Comparison of ENCODE assay signal across 10 cellular contexts in genomic region chr4:153143527-153144348, GRCh38.
A peak's percentile ranks its signal among the peaks of the same experiment; 100 is the strongest.
DNase-seq lines count a peak whose midpoint lies in the region; ATAC-seq, FAIRE-seq and TF ChIP-seq lines count a peak whose summit lies in the region.
"Had no signal": no experiment of that assay in that cellular context is flagged by ENCODE, and none has a peak within 500 bp of the region (broad histone marks: within the 10 kb centered on the region; RNA-seq: fewer than 3 reads in every experiment).

No MANE protein-coding gene starts in this region.

- H4K20me1 ChIP-seq in osteoblast (ENCODE audit: insufficient read depth, low read length), result no peaks in the 10 kb centered on the region

- peaks cover 13% of the 10 kb centered on the region for H3K4me1 ChIP-seq in body of pancreas
- H3K4me1 ChIP-seq in osteoblast (ENCODE audit: insufficient read depth, low read length), result peaks cover 20% of the 10 kb centered on the region

- no peak for TF ChIP-seq POLR2A in body of pancreas (IDR thresholded peaks at IDR 0.05)

- ATAC-seq in GM18511 (IDR thresholded peaks at IDR 0.05; ENCODE audit: unreplicated experiment) (peak; percentile 53), body of pancreas (peak; percentile 81), GM18517 (IDR thresholded peaks at IDR 0.05; ENCODE audit: unreplicated experiment) (no peak)
- ATAC-seq in activated T-cell treated with anti-CD3 and anti-CD28 coated beads, Interleukin-2, amount 50 U/mL, for 4 hours, result no peak

- no peaks in the 10 kb centered on the region for H3K36me3 ChIP-seq in body of pancreas (replicated peaks in 1 of 2; ENCODE audit: insufficient read depth in 1 of 2, low read depth in 2 of 2)
- H3K36me3 ChIP-seq in osteoblast (ENCODE audit: insufficient read depth, low read length), result no peaks in the 10 kb centered on the region
- H3K36me3 ChIP-seq: vagina had no signal

- H3K4me2 ChIP-seq in osteoblast (ENCODE audit: insufficient read depth, low read length), result peak overlapping the region; percentile 1

- no peak for TF ChIP-seq CTCF in body of pancreas (IDR thresholded peaks at IDR 0.05)
- TF ChIP-seq CTCF in osteoblast (IDR thresholded peaks at IDR 0.05; ENCODE audit: extremely low read depth, low read depth, low read length), result no peak

- peaks cover 3% of the 10 kb centered on the region for H3K27me3 Mint-ChIP-seq in activated T-cell treated with anti-CD3 and anti-CD28 coated beads, Interleukin-2, amount 50 U/mL, for 4 hours (ENCODE audit: low read depth)

- H3K4me3 ChIP-seq in body of pancreas (no peak overlapping the region), osteoblast (ENCODE audit: insufficient read depth, low read length) (no peak overlapping the region)
- H3K4me3 ChIP-seq: vagina had no signal

- DNase-seq in NCI-H2081 treated with DMSO at 0.1 percent for 48 hours (lab: John Stamatoyannopoulos, UW) (peak; percentile 23), body of pancreas (peak; percentile 26 to 52 (median 41)), osteoblast (ENCODE audit: insufficient read length, low spot score, missing footprints) (no peak), GM19239 (ENCODE audit: insufficient read length, low spot score) (no peak), kidney glomerular epithelial cell (lab: John Stamatoyannopoulos, UW) (no peak)
- no peak for DNase-seq in activated T-cell treated with anti-CD3 and anti-CD28 coated beads, Interleukin-2, amount 50 U/mL, for 4 hours

- H3K79me2 ChIP-seq in osteoblast (ENCODE audit: insufficient read depth, low read length), result no peaks in the 10 kb centered on the region

- H3K4me1 Mint-ChIP-seq in activated T-cell treated with anti-CD3 and anti-CD28 coated beads, Interleukin-2, amount 50 U/mL, for 4 hours (ENCODE audit: low read depth), result peaks cover 6% of the 10 kb centered on the region

- H3K27me3 ChIP-seq in body of pancreas (no peaks in the 10 kb centered on the region), osteoblast (ENCODE audit: insufficient read depth, low read length) (peaks cover 22% of the 10 kb centered on the region)
- H3K27me3 ChIP-seq: vagina had no signal

- 12 to 16% methylated on average over 7 of the region's 7 CpGs for WGBS in body of pancreas, 2 donors

- H3K9me3 Mint-ChIP-seq in activated T-cell treated with anti-CD3 and anti-CD28 coated beads, Interleukin-2, amount 50 U/mL, for 4 hours, result no peaks in the 10 kb centered on the region
- H3K9me3 Mint-ChIP-seq: T-helper 1 cell treated with Interleukin-12 subunit alpha and Interleukin-12 subunit beta and Interleukin-4 antibody, amounts not matched to agents 30 μg/mL and 1 μg/mL, for 36 hours had no signal

- FAIRE-seq in GM19239 (lab: Jason Lieb, UNC), result no peak

- H3K27ac ChIP-seq in body of pancreas, result peak overlapping the region in 3 of 4 donors; percentile 62 to 75 (median 64)
- no peak overlapping the region for H3K27ac ChIP-seq in osteoblast (ENCODE audit: low read depth, low read length)
- H3K27ac ChIP-seq: vagina had no signal

- intact Hi-C loops in body of pancreas (cut with DNase I), result loop anchor here (5.0 kb wide), 1 partner anchor 179 kb away; no protein-coding TSS in a partner anchor

- no peak overlapping the region for H2AFZ ChIP-seq in osteoblast (ENCODE audit: low read length)

- no peaks in the 10 kb centered on the region for H3K36me3 Mint-ChIP-seq in activated T-cell treated with anti-CD3 and anti-CD28 coated beads, Interleukin-2, amount 50 U/mL, for 4 hours (ENCODE audit: insufficient read depth)

- H3K9me3 ChIP-seq in body of pancreas (no peaks in the 10 kb centered on the region), osteoblast (ENCODE audit: low read depth, low read length) (no peaks in the 10 kb centered on the region)
- H3K9me3 ChIP-seq: vagina had no signal

- no peak overlapping the region for H3K4me3 Mint-ChIP-seq in activated T-cell treated with anti-CD3 and anti-CD28 coated beads, Interleukin-2, amount 50 U/mL, for 4 hours
- H3K4me3 Mint-ChIP-seq: T-helper 1 cell treated with Interleukin-12 subunit alpha and Interleukin-12 subunit beta and Interleukin-4 antibody, amounts not matched to agents 30 μg/mL and 1 μg/mL, for 36 hours had no signal

Comparison
In these comparisons a context has a peak if more than half of its experiments do, and no peak if none do; other contexts are left out.
1. ATAC-seq: peak in GM18511 (single experiment) and body of pancreas (single experiment); none in activated T-cell treated with anti-CD3 and anti-CD28 coated beads, Interleukin-2, amount 50 U/mL, for 4 hours (0 of 2) and GM18517 (single experiment).
2. DNase-seq: peak in NCI-H2081 treated with DMSO at 0.1 percent for 48 hours (single experiment) and body of pancreas (4 of 4); none in osteoblast (single experiment), activated T-cell treated with anti-CD3 and anti-CD28 coated beads, Interleukin-2, amount 50 U/mL, for 4 hours (single experiment), GM19239 (single experiment) and kidney glomerular epithelial cell (single experiment).